Comparison of ENCODE assay signal across 1 cellular context in genomic region chr12:3965096-3965495, GRCh38.
TF ChIP-seq lines count a peak whose summit lies in the region.

No MANE protein-coding gene starts in this region.

TF ChIP-seq in GM23338, 12 proteins besides CTCF, POLR2A, EP300 and RAD21 (continued from another document):
- TF ChIP-seq ZNF462 (CRISPR knock-in tag; IDR thresholded peaks at IDR 0.05) (no peak), POLR2AphosphoS5 (IDR thresholded peaks at IDR 0.05; ENCODE audit: low read depth) (no peak)
